Comparison of ENCODE assay signal across 1 cellular context in the genomic region with DNA sequence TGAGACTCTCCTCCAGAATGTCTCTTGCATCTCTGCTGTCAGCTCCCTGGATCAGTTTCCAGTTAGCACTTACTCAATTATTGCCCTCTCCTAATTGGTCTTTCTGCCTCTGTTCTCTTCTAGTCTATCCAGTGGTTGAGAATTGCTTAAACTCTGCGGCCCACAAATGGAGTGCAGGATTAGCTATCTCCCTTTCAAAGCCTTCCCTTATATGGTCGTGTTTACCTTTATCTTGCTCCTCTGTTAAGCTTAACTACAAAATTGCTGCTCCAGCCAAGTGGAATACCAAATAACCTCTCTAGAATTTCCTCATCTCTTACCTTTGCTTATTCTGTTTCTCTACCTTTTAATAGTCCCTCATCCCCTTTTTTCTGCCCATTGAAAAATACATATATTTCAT.
TF ChIP-seq lines count a peak whose summit lies in the region.

No MANE protein-coding gene starts in this region.

TF ChIP-seq in GM23338, 12 proteins besides CTCF, POLR2A, EP300 and RAD21 (continued from another document):
- TF ChIP-seq, protein P1, sequence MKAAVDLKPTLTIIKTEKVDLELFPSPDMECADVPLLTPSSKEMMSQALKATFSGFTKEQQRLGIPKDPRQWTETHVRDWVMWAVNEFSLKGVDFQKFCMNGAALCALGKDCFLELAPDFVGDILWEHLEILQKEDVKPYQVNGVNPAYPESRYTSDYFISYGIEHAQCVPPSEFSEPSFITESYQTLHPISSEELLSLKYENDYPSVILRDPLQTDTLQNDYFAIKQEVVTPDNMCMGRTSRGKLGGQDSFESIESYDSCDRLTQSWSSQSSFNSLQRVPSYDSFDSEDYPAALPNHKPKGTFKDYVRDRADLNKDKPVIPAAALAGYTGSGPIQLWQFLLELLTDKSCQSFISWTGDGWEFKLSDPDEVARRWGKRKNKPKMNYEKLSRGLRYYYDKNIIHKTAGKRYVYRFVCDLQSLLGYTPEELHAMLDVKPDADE (IDR thresholded peaks at IDR 0.05) = no peak
- TF ChIP-seq, protein P2, sequence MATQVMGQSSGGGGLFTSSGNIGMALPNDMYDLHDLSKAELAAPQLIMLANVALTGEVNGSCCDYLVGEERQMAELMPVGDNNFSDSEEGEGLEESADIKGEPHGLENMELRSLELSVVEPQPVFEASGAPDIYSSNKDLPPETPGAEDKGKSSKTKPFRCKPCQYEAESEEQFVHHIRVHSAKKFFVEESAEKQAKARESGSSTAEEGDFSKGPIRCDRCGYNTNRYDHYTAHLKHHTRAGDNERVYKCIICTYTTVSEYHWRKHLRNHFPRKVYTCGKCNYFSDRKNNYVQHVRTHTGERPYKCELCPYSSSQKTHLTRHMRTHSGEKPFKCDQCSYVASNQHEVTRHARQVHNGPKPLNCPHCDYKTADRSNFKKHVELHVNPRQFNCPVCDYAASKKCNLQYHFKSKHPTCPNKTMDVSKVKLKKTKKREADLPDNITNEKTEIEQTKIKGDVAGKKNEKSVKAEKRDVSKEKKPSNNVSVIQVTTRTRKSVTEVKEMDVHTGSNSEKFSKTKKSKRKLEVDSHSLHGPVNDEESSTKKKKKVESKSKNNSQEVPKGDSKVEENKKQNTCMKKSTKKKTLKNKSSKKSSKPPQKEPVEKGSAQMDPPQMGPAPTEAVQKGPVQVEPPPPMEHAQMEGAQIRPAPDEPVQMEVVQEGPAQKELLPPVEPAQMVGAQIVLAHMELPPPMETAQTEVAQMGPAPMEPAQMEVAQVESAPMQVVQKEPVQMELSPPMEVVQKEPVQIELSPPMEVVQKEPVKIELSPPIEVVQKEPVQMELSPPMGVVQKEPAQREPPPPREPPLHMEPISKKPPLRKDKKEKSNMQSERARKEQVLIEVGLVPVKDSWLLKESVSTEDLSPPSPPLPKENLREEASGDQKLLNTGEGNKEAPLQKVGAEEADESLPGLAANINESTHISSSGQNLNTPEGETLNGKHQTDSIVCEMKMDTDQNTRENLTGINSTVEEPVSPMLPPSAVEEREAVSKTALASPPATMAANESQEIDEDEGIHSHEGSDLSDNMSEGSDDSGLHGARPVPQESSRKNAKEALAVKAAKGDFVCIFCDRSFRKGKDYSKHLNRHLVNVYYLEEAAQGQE (IDR thresholded peaks at IDR 0.05; ENCODE audit: unreplicated experiment) = no peak
- TF ChIP-seq EZH2phosphoT487 (IDR thresholded peaks at IDR 0.05; ENCODE audit: unreplicated experiment) (no peak), ZNF114 (CRISPR knock-in tag; IDR thresholded peaks at IDR 0.05) (no peak), POLR2AphosphoS5 (IDR thresholded peaks at IDR 0.05; ENCODE audit: low read depth) (no peak)
